Comparison of ENCODE assay signal across 8 cellular contexts in the genomic region with DNA sequence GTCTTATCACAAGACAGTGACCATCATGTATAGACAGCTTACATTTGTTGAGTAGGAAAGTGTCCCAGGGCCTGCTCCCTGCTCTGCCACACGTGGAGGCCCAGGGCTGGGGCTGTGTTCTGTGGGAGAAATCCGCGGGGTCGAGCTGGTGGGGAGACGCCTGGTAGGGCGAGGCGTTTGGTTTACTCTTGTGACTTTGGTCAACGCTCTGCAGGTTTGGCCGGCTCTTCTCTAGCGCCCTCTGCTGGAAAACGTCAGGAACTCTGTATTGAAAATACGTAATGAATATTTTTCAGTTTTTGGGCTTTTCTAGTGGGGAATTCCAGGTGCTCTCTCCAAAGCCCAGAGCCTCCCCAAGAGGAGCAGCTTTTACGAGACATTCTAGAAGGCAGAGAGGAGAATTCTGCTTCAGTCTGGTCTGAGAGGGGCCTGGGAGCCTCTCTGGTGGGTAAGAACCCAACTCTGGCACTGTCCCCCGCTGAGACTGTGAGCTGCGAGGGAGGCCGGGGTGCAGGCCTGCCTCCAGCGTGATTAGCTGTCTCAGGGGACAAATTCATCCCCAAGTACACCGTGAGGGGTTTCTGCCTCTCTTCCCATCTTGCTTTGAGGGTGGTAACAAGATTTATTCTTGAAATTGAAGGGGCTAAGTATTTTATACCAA.
DNase-seq lines count a peak whose midpoint lies in the region; ATAC-seq and TF ChIP-seq lines count a peak whose summit lies in the region.

No MANE protein-coding gene starts in this region.

- H3K9me3 Mint-ChIP-seq in nephron, result peaks cover 11% of the 10 kb centered on the region

- H3K36me3 Mint-ChIP-seq in nephron (ENCODE audit: low read depth), result no peaks in the 10 kb centered on the region

- 19% methylated on average over 18 of the region's 18 CpGs for WGBS in esophagus muscularis mucosa

- TF ChIP-seq POLR2A in esophagus muscularis mucosa (IDR thresholded peaks at IDR 0.05; ENCODE audit: low read depth), result no peak

- intact Hi-C loops in esophagus muscularis mucosa (cut with DNase I), result loop anchor here (2.0 to 10.0 kb wide), 2 partner anchors 160 to 220 kb away; no protein-coding TSS in a partner anchor

- no peak for TF ChIP-seq EP300 in esophagus muscularis mucosa (IDR thresholded peaks at IDR 0.05)

- no peak overlapping the region for H3K4me3 Mint-ChIP-seq in nephron

- H3K4me1 Mint-ChIP-seq in nephron, result peaks cover 6% of the 10 kb centered on the region

- H3K27me3 ChIP-seq in esophagus muscularis mucosa, result peaks cover 0 to 43% (median 2%) of the 10 kb centered on the region in 4 donors

- no peak overlapping the region for H3K27ac Mint-ChIP-seq in nephron

- H3K4me3 ChIP-seq in esophagus muscularis mucosa, result no peak overlapping the region

- H3K9me3 ChIP-seq in esophagus muscularis mucosa, result no peaks in the 10 kb centered on the region

- H3K27ac ChIP-seq in esophagus muscularis mucosa (replicated peaks in 1 of 4) (no peak overlapping the region), substantia nigra (ENCODE audit: low read depth, low read length, poor library complexity, severe bottlenecking) (no peak overlapping the region)

- peaks cover 50% of the 10 kb centered on the region for H3K27me3 Mint-ChIP-seq in nephron (ENCODE audit: low read depth)

- H3K36me3 ChIP-seq in esophagus muscularis mucosa, result no peaks in the 10 kb centered on the region

- ATAC-seq in HG03139 (IDR thresholded peaks at IDR 0.05; ENCODE audit: unreplicated experiment) (peak; percentile 64), GM21367 (IDR thresholded peaks at IDR 0.05; ENCODE audit: unreplicated experiment) (no peak)

- peak; percentile 82 for TF ChIP-seq CTCF in GM12872 (IDR thresholded peaks at IDR 0.05; ENCODE audit: insufficient read depth, low read depth, low read length)
- peak; percentile 55 to 70 (median 58) for TF ChIP-seq CTCF in esophagus muscularis mucosa (IDR thresholded peaks at IDR 0.05)
- TF ChIP-seq CTCF in nephron (IDR thresholded peaks at IDR 0.05; ENCODE audit: unreplicated experiment in 3 of 3), result peak; percentile 66 to 76 (median 75)

- peaks cover 0 to 8% (median 7%) of the 10 kb centered on the region in 4 donors for H3K4me1 ChIP-seq in esophagus muscularis mucosa

- DNase-seq in NCI-H748 (lab: John Stamatoyannopoulos, UW; ENCODE audit: unreplicated experiment), result peak; percentile 85
- DNase-seq in activated CD8-positive, alpha-beta memory T cell treated with anti-CD3 and anti-CD28 coated beads for 24 hours, result peak; percentile 70
- no peak for DNase-seq in esophagus muscularis mucosa (ENCODE audit: extremely low spot score)
- DNase-seq in substantia nigra (lab: John Stamatoyannopoulos, UW), result peak in 37 of 49 donors; percentile 12 to 74 (median 42)
